ENCODE assay signal across 9 cellular contexts in genomic region chr1:158248122-158248521, GRCh38. TPM values are rescaled to one million over a fixed set of nuclear protein-coding genes. Genes with fewer than 3 reads are reported as not detected.
DNase-seq lines count a peak whose midpoint lies in the region; ATAC-seq, FAIRE-seq and TF ChIP-seq lines count a peak whose summit lies in the region.
"Had no signal": no experiment of that assay in that cellular context is flagged by ENCODE, and none has a peak within 500 bp of the region (broad histone marks: within the 10 kb centered on the region; RNA-seq: fewer than 3 reads in every experiment).

No MANE protein-coding gene starts in this region.

- H3K4me1 Mint-ChIP-seq in chondrocyte (ENCODE audit: low read depth) = no peaks in the 10 kb centered on the region

- DNase-seq in GM13976 (ENCODE audit: low spot score) (peak; percentile 41), SKM-1 treated with dmso at 0.1 percent for 144 hours (lab: John Stamatoyannopoulos, UW; ENCODE audit: unreplicated experiment) (peak; percentile 91), medulla oblongata (ENCODE audit: extremely low spot score) (peak; percentile 78), chondrocyte (ENCODE audit: low spot score) (no peak), HTR-8/SVneo (ENCODE audit: insufficient read length, low spot score) (no peak), NCI-H2029 (lab: John Stamatoyannopoulos, UW) (no peak), omental fat pad (ENCODE audit: low spot score) (no peak)
- DNase-seq: amniotic stem cell had no signal

- H3K36me3 Mint-ChIP-seq in chondrocyte (ENCODE audit: low read depth) = no peaks in the 10 kb centered on the region

- no peak overlapping the region for H3K4me3 Mint-ChIP-seq in chondrocyte (ENCODE audit: unreplicated experiment)

- no peaks in the 10 kb centered on the region for H3K9me3 Mint-ChIP-seq in chondrocyte (ENCODE audit: low read depth)

- H3K27me3 Mint-ChIP-seq in chondrocyte (ENCODE audit: low read depth) = peaks cover 16% of the 10 kb centered on the region

- TF ChIP-seq CTCF in GM13976 (IDR thresholded peaks at IDR 0.05; ENCODE audit: borderline replicate concordance, control extremely low read depth, extremely low read depth, insufficient read depth, missing control alignments) (no peak), chondrocyte (IDR thresholded peaks at IDR 0.05) (no peak), omental fat pad (IDR thresholded peaks at IDR 0.05) (no peak)

- in situ Hi-C loops in GM13976 (cut with MboI; ENCODE audit: low sequenced_read_pairs, unreplicated experiment) = loop anchor here (25.0 kb wide), 1 partner anchor 264 kb away; no protein-coding TSS in a partner anchor

- no peak for FAIRE-seq in HTR-8/SVneo (lab: Jason Lieb, UNC)

- no peak overlapping the region for H3K27ac Mint-ChIP-seq in chondrocyte (ENCODE audit: unreplicated experiment)

- ATAC-seq in HG02642 (IDR thresholded peaks at IDR 0.05; ENCODE audit: poor library complexity, unreplicated experiment) (peak; percentile 75), omental fat pad (ENCODE audit: low FRiP score) (no peak)

RNA-seq across cellular contexts. Expression of gene CD1A, which starts 6.1 kb away (rescaled TPM):
- total RNA-seq in chondrocyte (not detected in 3 replicates), omental fat pad (not detected)

RNA-seq across cellular contexts. Expression of gene CD1C, which starts 41.6 kb away (rescaled TPM):
- total RNA-seq in chondrocyte (not detected in 3 replicates), omental fat pad (under 1 TPM in 3 of 4 donors, not detected in 1; 0.74 to 0.96 (median 0.94) TPM)

Comparison
In these comparisons a context has a peak if more than half of its experiments do, and no peak if none do; other contexts are left out.
1. DNase-seq: peak in GM13976 (single experiment), SKM-1 treated with dmso at 0.1 percent for 144 hours (single experiment) and medulla oblongata (single experiment); none in chondrocyte (single experiment), HTR-8/SVneo (single experiment), NCI-H2029 (single experiment) and omental fat pad (single experiment).